ENCODE assay signal across 8 cellular contexts in genomic region chr3:112293368-112294321, GRCh38. TPM values are rescaled to one million over a fixed set of nuclear protein-coding genes. Genes with fewer than 3 reads are reported as not detected.
DNase-seq lines count a peak whose midpoint lies in the region; ATAC-seq, FAIRE-seq and TF ChIP-seq lines count a peak whose summit lies in the region.

Gene SLC9C1, minus strand, starts transcription at chr3:112294216. Its CDS starts 7,425 bp downstream, at chr3:112286791.

- TSS peak; percentile 78 for BruUV-seq in endothelial cell of umbilical vein (replicated peaks; lab: Mats Ljungman, UMichigan)

- H3K4me1 ChIP-seq in endothelial cell of umbilical vein (ENCODE audit: control insufficient read depth, extremely low read depth, insufficient read depth, low read length): no peaks in the 10 kb centered on the region
- peaks cover 0 to 4% (median 0%) of the 10 kb centered on the region in 4 donors for H3K4me1 ChIP-seq in transverse colon

- H3K27ac ChIP-seq in VCaP: peak within 1 kb of the TSS; percentile 45
- peak within 1 kb of the TSS; percentile 58 for H3K27ac ChIP-seq in endothelial cell of umbilical vein (ENCODE audit: insufficient read depth, low read depth, low read length)
- peak within 1 kb of the TSS; percentile 79 to 83 (median 80) for H3K27ac ChIP-seq in transverse colon

- H3K27me3 Mint-ChIP-seq in mesothelial cell of epicardium (ENCODE audit: low read depth): no peaks in the 10 kb centered on the region

- no peak for TF ChIP-seq EP300 in transverse colon (IDR thresholded peaks at IDR 0.05; ENCODE audit: low read depth)

- H3K27ac Mint-ChIP-seq in mesothelial cell of epicardium: peak within 1 kb of the TSS; percentile 94

- H3K4me3 Mint-ChIP-seq in mesothelial cell of epicardium: peak within 1 kb of the TSS; percentile 69

- POLR2A ChIA-PET in endothelial cell of umbilical vein (lab: Charles Lee): interaction anchor here (0.6 to 1.7 kb wide), 3 partner anchors 346 to 397 kb away, joined by 3 to 4 read pairs (median 3); partner anchors contain the start of gene CCDC80

- in situ Hi-C loops in transverse colon (cut with MboI; ENCODE audit: low pct_ligation_motif_present in 1 of 4, low pct_unique_long_range_greater_than_20kb in 1 of 4, low sequenced_read_pairs in 3 of 4): loop anchor here in 2 of 4 donors (10.0 to 25.0 kb wide), 2 partner anchors 181 to 231 kb away; no protein-coding TSS in a partner anchor

- H3K36me3 ChIP-seq in endothelial cell of umbilical vein (ENCODE audit: control insufficient read depth in 2 of 2, extremely low read depth in 1 of 2, insufficient read depth in 2 of 2, low read length in 2 of 2) (no peaks in the 10 kb centered on the region), transverse colon (no peaks in the 10 kb centered on the region)

- no peaks in the 10 kb centered on the region for H3K9me3 ChIP-seq in endothelial cell of umbilical vein (replicated peaks; ENCODE audit: control insufficient read depth, insufficient read depth, low read length)
- no peaks in the 10 kb centered on the region for H3K9me3 ChIP-seq in transverse colon

- H3K4me3 ChIP-seq in endothelial cell of umbilical vein (replicated peaks in 1 of 3; ENCODE audit: insufficient read depth in 1 of 3, low read depth in 1 of 3, low read length in 3 of 3) (peak within 1 kb of the TSS; percentile 18 to 51 (median 41)), transverse colon (peak within 1 kb of the TSS; percentile 11 to 56 (median 32))

- 15 to 20% methylated on average over 10 to 15 of the region's 15 CpGs for whole genome bisulfite sequencing in transverse colon (ENCODE audit: low coverage in 1 of 2), 2 donors

- peak; percentile 42 for ATAC-seq in HG02763 (IDR thresholded peaks at IDR 0.05; ENCODE audit: unreplicated experiment)

- CTCF ChIA-PET in endothelial cell of umbilical vein (lab: Charles Lee): interaction anchor here (0.6 to 3.7 kb wide), 52 partner anchors 9 to 994 kb away, joined by 3 to 72 read pairs (median 5); partner anchors contain the start of genes ATG3, CD200 and SLC35A5

- H3K9me1 ChIP-seq in endothelial cell of umbilical vein (replicated peaks; ENCODE audit: control insufficient read depth, extremely low read depth, insufficient read depth, low read length): no peaks in the 10 kb centered on the region

- dilution Hi-C loops in endothelial cell of umbilical vein (cut with MboI; ENCODE audit: extremely low pct_ligation_motif_present, low sequenced_read_pairs): no loop called here

- H3K4me1 Mint-ChIP-seq in mesothelial cell of epicardium: peaks cover 15% of the 10 kb centered on the region

- peak within 1 kb of the TSS; percentile 67 for H3K9ac ChIP-seq in endothelial cell of umbilical vein (replicated peaks; ENCODE audit: extremely low read depth, insufficient read depth, low read length)

- H3K27me3 ChIP-seq in endothelial cell of umbilical vein (ENCODE audit: control insufficient read depth in 2 of 2, insufficient read depth in 2 of 2, low read length in 2 of 2): peaks cover 0 to 4% of the 10 kb centered on the region in 2 experiments
- no peaks in the 10 kb centered on the region for H3K27me3 ChIP-seq in transverse colon

- peaks cover 4% of the 10 kb centered on the region for H3K36me3 Mint-ChIP-seq in mesothelial cell of epicardium

- FAIRE-seq in endothelial cell of umbilical vein (lab: Jason Lieb, UNC): peak; percentile 93

- H3K9me3 Mint-ChIP-seq in mesothelial cell of epicardium: peaks cover 11% of the 10 kb centered on the region

- H3K79me2 ChIP-seq in endothelial cell of umbilical vein (ENCODE audit: control insufficient read depth, insufficient read depth, low read length): no peaks in the 10 kb centered on the region

- no peaks in the 10 kb centered on the region for H4K20me1 ChIP-seq in endothelial cell of umbilical vein (replicated peaks; ENCODE audit: control insufficient read depth, extremely low read depth, insufficient read depth, low read length)

- peak within 1 kb of the TSS; percentile 94 for H2AFZ ChIP-seq in endothelial cell of umbilical vein (ENCODE audit: low read depth, low read length)

- TF ChIP-seq POLR2A in endothelial cell of umbilical vein (IDR thresholded peaks at IDR 0.05; ENCODE audit: low read depth, low read length) (peak; percentile 15), transverse colon (IDR thresholded peaks at IDR 0.05) (no peak)

- intact Hi-C loops in endothelial cell of umbilical vein (cut with micrococcal nuclease) (loop anchor here (1.0 to 5.0 kb wide), 7 partner anchors 34 to 686 kb away; partner anchors contain the start of gene CCDC80), transverse colon (cut with DNase I; ENCODE audit: low total_unique reads) (loop anchor here (5.0 kb wide), 1 partner anchor 224 kb away; no protein-coding TSS in a partner anchor)

- TF ChIP-seq CTCF in VCaP (conservative IDR thresholded peaks at IDR 0.05): peak; percentile 75
- TF ChIP-seq CTCF in endothelial cell of umbilical vein (IDR thresholded peaks at IDR 0.05; ENCODE audit: extremely low read depth in 1 of 2, insufficient read depth in 1 of 2, low read depth in 1 of 2, low read length in 2 of 2): peak; percentile 51 to 54
- peak; percentile 29 for TF ChIP-seq CTCF in mesothelial cell of epicardium (IDR thresholded peaks at IDR 0.05; ENCODE audit: unreplicated experiment)
- TF ChIP-seq CTCF in transverse colon (IDR thresholded peaks at IDR 0.05): peak; percentile 48 to 65 (median 55)

- H3K4me2 ChIP-seq in endothelial cell of umbilical vein (ENCODE audit: insufficient read depth, low read length): peak within 1 kb of the TSS; percentile 65

- peak; percentile 26 for DNase-seq in activated gamma-delta T cell treated with Interleukin-2 at 50 U/mL for 16 hours
- DNase-seq in activated gamma-delta T cell (lab: John Stamatoyannopoulos, UW): no peak
- DNase-seq in NCI-H2029 (lab: John Stamatoyannopoulos, UW): peak; percentile 62
- peak; percentile 86 for DNase-seq in endothelial cell of umbilical vein (ENCODE audit: low read depth, low spot score)
- peak in 1 of 2 experiments; percentile 39 for DNase-seq in mesothelial cell of epicardium (ENCODE audit: low spot score in 2 of 2, unreplicated experiment in 2 of 2)
- DNase-seq in transverse colon: peak; percentile 40

TF ChIP-seq in endothelial cell of umbilical vein, 7 proteins besides CTCF, POLR2A, EP300 and RAD21:
- no peak for TF ChIP-seq GATA2 (IDR thresholded peaks at IDR 0.05; ENCODE audit: insufficient read depth, insufficient read length, low read depth, low read length)
- no peak for TF ChIP-seq FOS (IDR thresholded peaks at IDR 0.05; ENCODE audit: borderline replicate concordance, insufficient read depth, low read length)
- TF ChIP-seq JUN (IDR thresholded peaks at IDR 0.05; ENCODE audit: borderline replicate concordance, insufficient read depth, insufficient read length, low read depth): no peak
- no peak for TF ChIP-seq MYC (IDR thresholded peaks at IDR 0.05; ENCODE audit: low read depth, low read length)
- TF ChIP-seq POLR2AphosphoS5 (IDR thresholded peaks at IDR 0.05; ENCODE audit: insufficient read depth, low read depth, low read length): no peak
- TF ChIP-seq, protein P1, sequence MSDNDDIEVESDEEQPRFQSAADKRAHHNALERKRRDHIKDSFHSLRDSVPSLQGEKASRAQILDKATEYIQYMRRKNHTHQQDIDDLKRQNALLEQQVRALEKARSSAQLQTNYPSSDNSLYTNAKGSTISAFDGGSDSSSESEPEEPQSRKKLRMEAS (IDR thresholded peaks at IDR 0.05; ENCODE audit: insufficient read depth, insufficient read length): no peak
- no peak for TF ChIP-seq EZH2 (IDR thresholded peaks at IDR 0.05; ENCODE audit: borderline replicate concordance, low read depth, low read length, severe bottlenecking)

RNA-seq across cellular contexts. Expression of gene SLC9C1, which starts in this region (rescaled TPM):
- total RNA-seq in endothelial cell of umbilical vein (0.09 TPM in 1 of 2 replicates, not detected in the other), mesothelial cell of epicardium (0.69 to 1.6 TPM (median 0.69 TPM) in 3 replicates), transverse colon (not detected)
- polyA plus RNA-seq in endothelial cell of umbilical vein: not detected in 2 replicates
- 0.01 TPM in 1 of 2 replicates, not detected in the other for polyA plus RNA-seq in endothelial cell of umbilical vein (2011; cell fraction: cytosol; rRNA removed)
- polyA plus RNA-seq in endothelial cell of umbilical vein (2011; cell fraction: nucleus; rRNA removed): 0.08 and 0.36 TPM in 2 replicates
- polyA plus RNA-seq in endothelial cell of umbilical vein (2012): not detected in 2 replicates
- polyA minus RNA-seq in endothelial cell of umbilical vein: 0.32 and 0.63 TPM in 2 replicates
- not detected for polyA minus RNA-seq in endothelial cell of umbilical vein (2011; cell fraction: cytosol; rRNA and poly(A)+ RNA removed)
- 0.29 and 0.48 TPM in 2 replicates for polyA minus RNA-seq in endothelial cell of umbilical vein (2011; cell fraction: nucleus; rRNA and poly(A)+ RNA removed)

Comparison
In these comparisons a context has a peak if more than half of its experiments do, and no peak if none do; other contexts are left out.
1. Peak in DNase-seq, H3K4me3 ChIP-seq, H3K27ac ChIP-seq, H3K9ac ChIP-seq and H3K4me2 ChIP-seq in endothelial cell of umbilical vein; RNA of the gene not detected or under 1 TPM.
2. Peak in DNase-seq, H3K4me3 ChIP-seq and H3K27ac ChIP-seq in transverse colon; RNA of the gene not detected or under 1 TPM.